Comparison of ENCODE assay signal across 18 cellular contexts in genomic region chr2:74873041-74873440, GRCh38. TPM values are rescaled to one million over a fixed set of nuclear protein-coding genes. Genes with fewer than 3 reads are reported as not detected.
DNase-seq lines count a peak whose midpoint lies in the region; ATAC-seq and TF ChIP-seq lines count a peak whose summit lies in the region.
"Had no signal": no experiment of that assay in that cellular context is flagged by ENCODE, and none has a peak within 500 bp of the region (broad histone marks: within the 10 kb centered on the region; RNA-seq: fewer than 3 reads in every experiment).

No MANE protein-coding gene starts in this region.

- H3K36me3 ChIP-seq in osteoblast (ENCODE audit: insufficient read depth, low read length), result peaks cover 29% of the 10 kb centered on the region

- DNase-seq in activated CD8-positive, alpha-beta T cell treated with anti-CD3 and anti-CD28 coated beads, Interleukin-2, amount 10 ng/mL, durations not matched to agents 7 days and 5 days, result no peak
- no peak for DNase-seq in activated CD8-positive, alpha-beta T cell treated with anti-CD3 and anti-CD28 coated beads for 36 hours
- no peak for DNase-seq in Calu3
- DNase-seq in left colon, result no peak
- no peak for DNase-seq in osteoblast (ENCODE audit: insufficient read length, low spot score, missing footprints)
- no peak for DNase-seq in NCI-H345 treated with DMSO at 0.1 percent for 48 hours (lab: John Stamatoyannopoulos, UW; ENCODE audit: unreplicated experiment)
- no peak for DNase-seq in GM20000 (ENCODE audit: low spot score)
- DNase-seq: GDM1, GOT3, NCI-H1417, NCI-H187 treated with DMSO at 0.1 percent for 48 hours, NCI-H446, NCI-H69, PC-3, SJCRH30 had no signal

- H2AFZ ChIP-seq in osteoblast (ENCODE audit: low read length), result no peak overlapping the region

- POLR2A ChIA-PET in activated CD8-positive, alpha-beta T cell treated with anti-CD3 and anti-CD28 coated beads, Interleukin-2, amount 10 ng/mL, durations not matched to agents 7 days and 5 days (lab: Charles Lee), result no interaction called here
- POLR2A ChIA-PET in activated CD8-positive, alpha-beta T cell treated with anti-CD3 and anti-CD28 coated beads for 36 hours (lab: Charles Lee), result no interaction called here

- CTCF ChIA-PET in activated CD8-positive, alpha-beta T cell treated with anti-CD3 and anti-CD28 coated beads, Interleukin-2, amount 10 ng/mL, durations not matched to agents 7 days and 5 days (lab: Charles Lee), result interaction anchor here (0.9 to 7.8 kb wide), 4 partner anchors 36 to 158 kb away, joined by 3 to 87 read pairs (median 4); partner anchors contain the start of gene HK2
- CTCF ChIA-PET in activated CD8-positive, alpha-beta T cell treated with anti-CD3 and anti-CD28 coated beads for 36 hours (lab: Charles Lee), result interaction anchor here (1.8 kb wide), 1 partner anchor 158 kb away, joined by 7 read pairs; no protein-coding TSS in a partner anchor
- CTCF ChIA-PET in Calu3 (lab: Charles Lee), result interaction anchor here (1.3 kb wide), 1 partner anchor 182 kb away, joined by 4 read pairs; no protein-coding TSS in a partner anchor

- H3K4me1 Mint-ChIP-seq in activated CD8-positive, alpha-beta T cell treated with anti-CD3 and anti-CD28 coated beads, Interleukin-2, amount 10 ng/mL, durations not matched to agents 7 days and 5 days (ENCODE audit: low read depth), result peaks cover 13% of the 10 kb centered on the region
- no peaks in the 10 kb centered on the region for H3K4me1 Mint-ChIP-seq in activated CD8-positive, alpha-beta T cell treated with anti-CD3 and anti-CD28 coated beads for 36 hours (ENCODE audit: low read depth)
- peaks cover 34% of the 10 kb centered on the region for H3K4me1 Mint-ChIP-seq in Calu3 (ENCODE audit: low read depth, unreplicated experiment)

- no peaks in the 10 kb centered on the region for H3K27me3 Mint-ChIP-seq in activated CD8-positive, alpha-beta T cell treated with anti-CD3 and anti-CD28 coated beads, Interleukin-2, amount 10 ng/mL, durations not matched to agents 7 days and 5 days (ENCODE audit: low read depth)
- no peaks in the 10 kb centered on the region for H3K27me3 Mint-ChIP-seq in activated CD8-positive, alpha-beta T cell treated with anti-CD3 and anti-CD28 coated beads for 36 hours
- H3K27me3 Mint-ChIP-seq in Calu3 (ENCODE audit: unreplicated experiment), result no peaks in the 10 kb centered on the region

- no peak overlapping the region for H3K4me3 Mint-ChIP-seq in activated CD8-positive, alpha-beta T cell treated with anti-CD3 and anti-CD28 coated beads, Interleukin-2, amount 10 ng/mL, durations not matched to agents 7 days and 5 days
- no peak overlapping the region for H3K4me3 Mint-ChIP-seq in activated CD8-positive, alpha-beta T cell treated with anti-CD3 and anti-CD28 coated beads for 36 hours
- no peak overlapping the region for H3K4me3 Mint-ChIP-seq in Calu3 (ENCODE audit: low read depth, unreplicated experiment)

- BruUV-seq in Calu3 (replicated peaks; lab: Mats Ljungman, UMichigan), result no TSS peak

- H3K27me3 ChIP-seq in osteoblast (ENCODE audit: insufficient read depth, low read length), result no peaks in the 10 kb centered on the region
- H3K27me3 ChIP-seq: SJCRH30 had no signal

- no peaks in the 10 kb centered on the region for H4K20me1 ChIP-seq in osteoblast (ENCODE audit: insufficient read depth, low read length)

- no peaks in the 10 kb centered on the region for H3K9me3 Mint-ChIP-seq in activated CD8-positive, alpha-beta T cell treated with anti-CD3 and anti-CD28 coated beads, Interleukin-2, amount 10 ng/mL, durations not matched to agents 7 days and 5 days (ENCODE audit: insufficient read depth)
- H3K9me3 Mint-ChIP-seq in activated CD8-positive, alpha-beta T cell treated with anti-CD3 and anti-CD28 coated beads for 36 hours, result no peaks in the 10 kb centered on the region
- H3K9me3 Mint-ChIP-seq in Calu3 (ENCODE audit: low read depth, unreplicated experiment), result no peaks in the 10 kb centered on the region

- H3K27ac Mint-ChIP-seq in activated CD8-positive, alpha-beta T cell treated with anti-CD3 and anti-CD28 coated beads, Interleukin-2, amount 10 ng/mL, durations not matched to agents 7 days and 5 days, result peak overlapping the region; percentile 28
- H3K27ac Mint-ChIP-seq in activated CD8-positive, alpha-beta T cell treated with anti-CD3 and anti-CD28 coated beads for 36 hours, result no peak overlapping the region
- H3K27ac Mint-ChIP-seq in Calu3 (ENCODE audit: unreplicated experiment), result peak overlapping the region; percentile 33

- no peak overlapping the region for H3K4me3 ChIP-seq in osteoblast (ENCODE audit: insufficient read depth, low read length)
- H3K4me3 ChIP-seq: GM12878, SJCRH30 had no signal

- peaks cover 22% of the 10 kb centered on the region for H3K4me1 ChIP-seq in osteoblast (ENCODE audit: insufficient read depth, low read length)

- H3K9me3 ChIP-seq in osteoblast (ENCODE audit: low read depth, low read length), result no peaks in the 10 kb centered on the region

- H3K27ac ChIP-seq in osteoblast (ENCODE audit: low read depth, low read length), result peak overlapping the region; percentile 31
- H3K27ac ChIP-seq: 22Rv1, SJCRH30 had no signal

- no peak for TF ChIP-seq CTCF in activated CD8-positive, alpha-beta T cell treated with anti-CD3 and anti-CD28 coated beads for 36 hours (IDR thresholded peaks at IDR 0.05)
- no peak for TF ChIP-seq CTCF in Calu3 (IDR thresholded peaks at IDR 0.05; ENCODE audit: unreplicated experiment)
- TF ChIP-seq CTCF in osteoblast (IDR thresholded peaks at IDR 0.05; ENCODE audit: extremely low read depth, low read depth, low read length), result no peak
- no peak for TF ChIP-seq CTCF in GM20000 (IDR thresholded peaks at IDR 0.05; ENCODE audit: extremely low read depth, missing control alignments)

- H3K79me2 ChIP-seq in osteoblast (ENCODE audit: insufficient read depth, low read length), result peaks cover 34% of the 10 kb centered on the region

- H3K4me2 ChIP-seq in osteoblast (ENCODE audit: insufficient read depth, low read length), result no peak overlapping the region

- no peak for ATAC-seq in activated CD8-positive, alpha-beta T cell treated with anti-CD3 and anti-CD28 coated beads, Interleukin-2, amount 10 ng/mL, durations not matched to agents 7 days and 5 days
- ATAC-seq in activated CD8-positive, alpha-beta T cell treated with anti-CD3 and anti-CD28 coated beads for 36 hours, result no peak
- ATAC-seq in left colon (peak; percentile 4), GM21528 (IDR thresholded peaks at IDR 0.05; ENCODE audit: low FRiP score, unreplicated experiment) (no peak)
- ATAC-seq: GM12878, PC-3 had no signal

- intact Hi-C loops in activated CD8-positive, alpha-beta T cell treated with anti-CD3 and anti-CD28 coated beads for 36 hours (cut with micrococcal nuclease), result no loop called here
- intact Hi-C loops in Calu3 (cut with micrococcal nuclease; ENCODE audit: unreplicated experiment) (no loop called here), left colon (cut with DNase I, micrococcal nuclease) (loop anchor here in 1 of 2 donors (10.0 kb wide), 1 partner anchor 158 kb away; no protein-coding TSS in a partner anchor)

- peaks cover 37% of the 10 kb centered on the region for H3K36me3 Mint-ChIP-seq in activated CD8-positive, alpha-beta T cell treated with anti-CD3 and anti-CD28 coated beads, Interleukin-2, amount 10 ng/mL, durations not matched to agents 7 days and 5 days (ENCODE audit: low read depth)
- peaks cover 67% of the 10 kb centered on the region for H3K36me3 Mint-ChIP-seq in activated CD8-positive, alpha-beta T cell treated with anti-CD3 and anti-CD28 coated beads for 36 hours (ENCODE audit: low read depth)
- H3K36me3 Mint-ChIP-seq in Calu3 (ENCODE audit: insufficient read depth, unreplicated experiment), result peaks cover 50% of the 10 kb centered on the region

RNA-seq across cellular contexts. Expression of gene HK2, which starts 39.1 kb away (rescaled TPM):
- total RNA-seq in activated CD8-positive, alpha-beta T cell treated with anti-CD3 and anti-CD28 coated beads, Interleukin-2, amount 10 ng/mL, durations not matched to agents 7 days and 5 days, result 10 to 100 TPM; 42.6 to 44.7 TPM
- 100 to 1,000 TPM; 121 to 124 TPM for total RNA-seq in activated CD8-positive, alpha-beta T cell treated with anti-CD3 and anti-CD28 coated beads for 36 hours
- 56.5 and 79.4 TPM in 2 replicates for total RNA-seq in Calu3 (2022)
- total RNA-seq in left colon, result 100 to 1,000 TPM; 172 to 423 TPM
- 74.6 and 76.4 TPM in 2 replicates for total RNA-seq in osteoblast
